In the genomic region with DNA sequence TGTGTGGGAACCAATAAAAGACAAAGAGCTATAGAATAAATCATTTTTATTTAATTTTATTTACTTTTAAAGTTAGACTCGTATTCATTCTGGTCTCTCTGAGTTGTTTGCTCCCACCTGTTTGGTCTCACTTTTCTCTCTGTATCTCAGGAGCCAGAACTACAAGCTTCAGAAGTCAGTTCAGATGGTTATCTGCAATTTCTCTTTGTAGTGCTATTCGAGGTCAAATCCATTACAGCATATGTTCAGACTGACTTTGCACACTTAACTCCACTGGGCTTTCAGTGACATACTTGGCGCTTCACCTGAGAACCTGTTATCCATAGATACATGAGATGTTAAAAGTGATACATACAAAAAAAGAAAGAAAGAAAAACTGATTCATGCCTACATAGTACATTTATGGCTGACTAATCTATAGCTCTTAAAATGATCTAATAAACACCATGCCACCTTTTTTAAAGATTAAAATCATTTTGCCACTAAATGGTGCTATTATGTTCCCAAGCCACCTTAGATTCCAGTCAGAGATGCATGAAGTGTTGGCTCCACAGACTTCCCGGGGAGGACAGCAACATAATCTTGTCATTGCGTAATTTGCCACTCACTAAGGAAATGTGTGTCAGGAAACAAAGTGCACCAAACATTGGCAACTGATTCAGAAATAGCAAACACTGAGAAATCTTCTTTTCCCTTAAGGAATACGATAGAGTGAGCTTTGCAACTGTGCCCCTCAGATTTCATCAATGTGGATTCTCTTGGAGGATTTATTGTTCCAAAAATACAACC, we compare ENCODE assay signal across 1 cellular context.
TF ChIP-seq lines count a peak whose summit lies in the region.

No MANE protein-coding gene starts in this region.

TF ChIP-seq in neural cell, 6 proteins besides CTCF, POLR2A, EP300 and RAD21:
- no peak for TF ChIP-seq TAF1 (IDR thresholded peaks at IDR 0.05; ENCODE audit: low read depth)
- peak; percentile 92 for TF ChIP-seq POLR2AphosphoS5 (IDR thresholded peaks at IDR 0.05)
- no peak for TF ChIP-seq EZH2 (IDR thresholded peaks at IDR 0.05; ENCODE audit: borderline replicate concordance, insufficient read depth, low read length, poor library complexity, severe bottlenecking)
- no peak for TF ChIP-seq MXI1 (conservative IDR thresholded peaks at IDR 0.05; ENCODE audit: poor library complexity, severe bottlenecking)
- no peak for TF ChIP-seq SMC3 (conservative IDR thresholded peaks at IDR 0.05; ENCODE audit: poor library complexity)
- TF ChIP-seq, protein P1, sequence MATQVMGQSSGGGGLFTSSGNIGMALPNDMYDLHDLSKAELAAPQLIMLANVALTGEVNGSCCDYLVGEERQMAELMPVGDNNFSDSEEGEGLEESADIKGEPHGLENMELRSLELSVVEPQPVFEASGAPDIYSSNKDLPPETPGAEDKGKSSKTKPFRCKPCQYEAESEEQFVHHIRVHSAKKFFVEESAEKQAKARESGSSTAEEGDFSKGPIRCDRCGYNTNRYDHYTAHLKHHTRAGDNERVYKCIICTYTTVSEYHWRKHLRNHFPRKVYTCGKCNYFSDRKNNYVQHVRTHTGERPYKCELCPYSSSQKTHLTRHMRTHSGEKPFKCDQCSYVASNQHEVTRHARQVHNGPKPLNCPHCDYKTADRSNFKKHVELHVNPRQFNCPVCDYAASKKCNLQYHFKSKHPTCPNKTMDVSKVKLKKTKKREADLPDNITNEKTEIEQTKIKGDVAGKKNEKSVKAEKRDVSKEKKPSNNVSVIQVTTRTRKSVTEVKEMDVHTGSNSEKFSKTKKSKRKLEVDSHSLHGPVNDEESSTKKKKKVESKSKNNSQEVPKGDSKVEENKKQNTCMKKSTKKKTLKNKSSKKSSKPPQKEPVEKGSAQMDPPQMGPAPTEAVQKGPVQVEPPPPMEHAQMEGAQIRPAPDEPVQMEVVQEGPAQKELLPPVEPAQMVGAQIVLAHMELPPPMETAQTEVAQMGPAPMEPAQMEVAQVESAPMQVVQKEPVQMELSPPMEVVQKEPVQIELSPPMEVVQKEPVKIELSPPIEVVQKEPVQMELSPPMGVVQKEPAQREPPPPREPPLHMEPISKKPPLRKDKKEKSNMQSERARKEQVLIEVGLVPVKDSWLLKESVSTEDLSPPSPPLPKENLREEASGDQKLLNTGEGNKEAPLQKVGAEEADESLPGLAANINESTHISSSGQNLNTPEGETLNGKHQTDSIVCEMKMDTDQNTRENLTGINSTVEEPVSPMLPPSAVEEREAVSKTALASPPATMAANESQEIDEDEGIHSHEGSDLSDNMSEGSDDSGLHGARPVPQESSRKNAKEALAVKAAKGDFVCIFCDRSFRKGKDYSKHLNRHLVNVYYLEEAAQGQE (IDR thresholded peaks at IDR 0.05; ENCODE audit: borderline replicate concordance): peak; percentile 42
TF ChIP-seq in neural cell: peak in this region for 2.
